In genomic region chr10:60073397-60073780, GRCh38 we compare ENCODE assay signal across 25 cellular contexts.
DNase-seq lines count a peak whose midpoint lies in the region; ATAC-seq, FAIRE-seq and TF ChIP-seq lines count a peak whose summit lies in the region.
"Had no signal": no experiment of that assay in that cellular context is flagged by ENCODE, and none has a peak within 500 bp of the region (broad histone marks: within the 10 kb centered on the region; RNA-seq: fewer than 3 reads in every experiment).

No MANE protein-coding gene starts in this region.

- TF ChIP-seq EP300 in K562 (IDR thresholded peaks at IDR 0.05; ENCODE audit: low read length): peak; percentile 83

- H3K36me3 ChIP-seq in K562 (ENCODE audit: control insufficient read depth, insufficient read depth, low read length) (0 out of 3 replicates have a peak, but pooled peaks cover 3% of the 10 kb centered on the region), left lung (peaks cover 0 to 4% of the 10 kb centered on the region in 2 donors), ascending aorta (no peaks in the 10 kb centered on the region), mesendoderm (ENCODE audit: control insufficient read depth, insufficient read depth, low read length) (no peaks in the 10 kb centered on the region)

- CTCF ChIA-PET in K562 (lab: Yijun Ruan, JAX; ENCODE audit: low intra/inter-chr PET ratio): interaction anchor here (0.6 kb wide), 1 partner anchor 201 kb away, joined by 3 read pairs; no protein-coding TSS in a partner anchor

- H3K27me3 ChIP-seq in K562 (ENCODE audit: control insufficient read depth in 2 of 2, insufficient read depth in 2 of 2, low read length in 2 of 2): no peaks in the 10 kb centered on the region
- no peaks in the 10 kb centered on the region for H3K27me3 ChIP-seq in left lung
- no peaks in the 10 kb centered on the region for H3K27me3 ChIP-seq in ascending aorta
- no peaks in the 10 kb centered on the region for H3K27me3 ChIP-seq in foreskin keratinocyte
- H3K27me3 ChIP-seq in mesendoderm (ENCODE audit: insufficient read depth, low read length, poor library complexity): no peaks in the 10 kb centered on the region

- no peak for FAIRE-seq in K562 (lab: Jason Lieb, UNC)
- FAIRE-seq: H54, HepG2 had no signal

- no TSS peak for BruUV-seq in K562 (replicated peaks; lab: Mats Ljungman, UMichigan)

- H3K4me1 ChIP-seq in K562 (replicated peaks in 1 of 2; ENCODE audit: control insufficient read depth in 2 of 2, insufficient read depth in 2 of 2, low read length in 2 of 2): peaks cover 0 to 42% of the 10 kb centered on the region in 2 experiments; a peak in 3 of 5 replicates
- H3K4me1 ChIP-seq in left lung: no peaks in the 10 kb centered on the region
- no peaks in the 10 kb centered on the region for H3K4me1 ChIP-seq in ascending aorta
- H3K4me1 ChIP-seq in foreskin keratinocyte: no peaks in the 10 kb centered on the region
- no peaks in the 10 kb centered on the region for H3K4me1 ChIP-seq in mesendoderm (ENCODE audit: control insufficient read depth, low read depth, low read length)

- H3K9me1 ChIP-seq in K562 (ENCODE audit: control insufficient read depth, insufficient read depth, low read length): no peaks in the 10 kb centered on the region

- POLR2A ChIA-PET in K562 (lab: Yijun Ruan, JAX): interaction anchor here (0.9 to 2.2 kb wide), 5 partner anchors 9 to 188 kb away, joined by 3 to 7 read pairs (median 3); no protein-coding TSS in a partner anchor

- TF ChIP-seq RAD21 in K562 (CRISPR knock-in tag; conservative IDR thresholded peaks at IDR 0.05 in 1 of 2, IDR thresholded peaks at IDR 0.05 in 1 of 2): no peak

- H3K56ac ChIP-seq in mesendoderm (ENCODE audit: low read length): no peak overlapping the region

- no peak overlapping the region for H3K4ac ChIP-seq in mesendoderm (ENCODE audit: low read depth, low read length)

- peak overlapping the region; percentile 72 for H3K4me2 ChIP-seq in K562 (ENCODE audit: insufficient read depth, low read length)
- H3K4me2 ChIP-seq in mesendoderm (ENCODE audit: low read length): no peak overlapping the region

- H4K8ac ChIP-seq in mesendoderm (ENCODE audit: low read depth, low read length): no peak overlapping the region

- peak; percentile 28 for DNase-seq in DMS53 (lab: John Stamatoyannopoulos, UW)
- DNase-seq in DMS53 treated with DMSO at 0.1 percent for 48 hours (lab: John Stamatoyannopoulos, UW; ENCODE audit: unreplicated experiment): no peak
- peak; percentile 54 to 85 (median 70) for DNase-seq in K562 (ENCODE audit: extremely low read depth in 1 of 4, low spot score in 3 of 4)
- DNase-seq in left lung: no peak
- no peak for DNase-seq in ascending aorta (ENCODE audit: low spot score in 2 of 2)
- DNase-seq in foreskin keratinocyte: no peak
- no peak for DNase-seq in mesendoderm
- DNase-seq: Caco-2; CD8-positive, alpha-beta T cell; Kasumi-1; NCI-H1105; NCI-H146; NCI-H1930; NCI-H446; NCI-H524 treated with DMSO at 0.1 percent for 48 hours; NCI-H774; NK-92 treated with Interleukin-12 subunit alpha and Interleukin-12 subunit beta, amount 100 ng/mL, for 24 hours; SHP77 had no signal

- intact Hi-C loops in K562 (cut with micrococcal nuclease): no loop called here
- intact Hi-C loops in left lung (cut with DNase I): no loop called here
- intact Hi-C loops in ascending aorta (cut with DNase I): no loop called here

- no peak for TF ChIP-seq POLR2A in K562 (conservative IDR thresholded peaks at IDR 0.05)

- H3K9me3 ChIP-seq in K562 (replicated peaks; ENCODE audit: control insufficient read depth, insufficient read depth, low read depth, low read length) (no peaks in the 10 kb centered on the region), left lung (no peaks in the 10 kb centered on the region), ascending aorta (no peaks in the 10 kb centered on the region)
- H3K9me3 ChIP-seq: Caco-2 had no signal

- H3K4me3 ChIP-seq in K562: no peak overlapping the region
- no peak overlapping the region for H3K4me3 ChIP-seq in left lung
- no peak overlapping the region for H3K4me3 ChIP-seq in ascending aorta
- H3K4me3 ChIP-seq in mesendoderm (ENCODE audit: low read length): no peak overlapping the region

- H4K20me1 ChIP-seq in K562 (replicated peaks; ENCODE audit: control insufficient read depth, insufficient read depth, low read length): no peaks in the 10 kb centered on the region

- H2BK120ac ChIP-seq in mesendoderm (ENCODE audit: low read depth, low read length): no peak overlapping the region

- no peak overlapping the region for H3K23ac ChIP-seq in mesendoderm (ENCODE audit: low read length)

- peak; percentile 89 for ATAC-seq in K562
- peak; percentile 84 for ATAC-seq in left lung
- no peak for ATAC-seq in foreskin keratinocyte
- no peak for ATAC-seq in HG02973 (IDR thresholded peaks at IDR 0.05; ENCODE audit: unreplicated experiment)
- ATAC-seq: CD8-positive, alpha-beta T cell; HepG2; Panc1 had no signal

- in situ Hi-C loops in K562 (cut with MboI): no loop called here

- no peak overlapping the region for H3K18ac ChIP-seq in mesendoderm (ENCODE audit: low read length)

- WGBS in K562 (ENCODE audit: insufficient coverage, low coverage, missing lambda C conversion rate): 1% methylated on average over 4 of the region's 4 CpGs
- WGBS in mesendoderm (ENCODE audit: extremely low coverage, insufficient coverage, low lambda C conversion rate): no CpG with 5 or more reads among the region's 4 CpGs

- H2BK15ac ChIP-seq in mesendoderm (replicated peaks; ENCODE audit: low read depth): no peak overlapping the region

- H3K9ac ChIP-seq in K562 (ENCODE audit: insufficient read depth in 1 of 2, low read depth in 2 of 2, low read length in 2 of 2) (peak overlapping the region in 1 of 2 experiments; percentile 62; a peak in 2 of 4 replicates), mesendoderm (ENCODE audit: low read length) (no peak overlapping the region)

- H3K27ac ChIP-seq in K562 (ENCODE audit: extremely low read depth, low read depth, low read length) (peak overlapping the region; percentile 74), left lung (no peak overlapping the region), ascending aorta (no peak overlapping the region), foreskin keratinocyte (no peak overlapping the region), mesendoderm (ENCODE audit: low read depth, low read length) (no peak overlapping the region)
- H3K27ac ChIP-seq: 22Rv1, C4-2B, RWPE1 had no signal

- no peak overlapping the region for H2BK5ac ChIP-seq in mesendoderm (ENCODE audit: low read length)

- no peak overlapping the region for H4K5ac ChIP-seq in mesendoderm (ENCODE audit: low read length)

- H2AK5ac ChIP-seq in mesendoderm (ENCODE audit: low read length): no peak overlapping the region

- no peaks in the 10 kb centered on the region for H3K79me1 ChIP-seq in mesendoderm (ENCODE audit: low read length)

- H2AFZ ChIP-seq in K562 (ENCODE audit: low read depth, low read length): peak overlapping the region; percentile 60

- H3K79me2 ChIP-seq in K562 (ENCODE audit: control insufficient read depth, insufficient read depth, low read length): no peaks in the 10 kb centered on the region
- no peaks in the 10 kb centered on the region for H3K79me2 ChIP-seq in mesendoderm (ENCODE audit: control insufficient read depth, insufficient read depth, low read length)

- TF ChIP-seq CTCF in K562 (IDR thresholded peaks at IDR 0.05 in 2 of 3, conservative IDR thresholded peaks at IDR 0.05 in 1 of 3; ENCODE audit: insufficient read depth in 2 of 3, low read depth in 1 of 3, low read length in 3 of 3) (no peak), left lung (IDR thresholded peaks at IDR 0.05) (no peak), ascending aorta (IDR thresholded peaks at IDR 0.05) (no peak), foreskin keratinocyte (conservative IDR thresholded peaks at IDR 0.05) (no peak)

TF ChIP-seq in K562, 482 proteins besides CTCF, POLR2A, EP300 and RAD21 (continues in another document):
- peak; percentile 43 for TF ChIP-seq HDAC3 (IDR thresholded peaks at IDR 0.05; ENCODE audit: borderline replicate concordance, partially characterized antibody)
- TF ChIP-seq THAP12 (CRISPR knock-in tag; IDR thresholded peaks at IDR 0.05): no peak
- TF ChIP-seq MCM2 (IDR thresholded peaks at IDR 0.05; ENCODE audit: low read depth): no peak
- no peak; the same call in 1 of the 2 replicates for TF ChIP-seq MECOM (CRISPR knock-in tag; IDR thresholded peaks at IDR 0.05)
- no peak for TF ChIP-seq JUNB (CRISPR knock-in tag; conservative IDR thresholded peaks at IDR 0.05)
- TF ChIP-seq NR2C1 (IDR thresholded peaks at IDR 0.05): no peak
- TF ChIP-seq NR2C1 (tag; IDR thresholded peaks at IDR 0.05): no peak
- TF ChIP-seq ZNF766 (CRISPR knock-in tag; conservative IDR thresholded peaks at IDR 0.05): 0 out of 2 replicates have a peak, but pooled peaks have one; percentile 3
- no peak for TF ChIP-seq ZNF551 (CRISPR knock-in tag; IDR thresholded peaks at IDR 0.05)
- TF ChIP-seq RFX1 (IDR thresholded peaks at IDR 0.05): peak; percentile 29; the same call in 1 of the 2 replicates

Comparison
In these comparisons a context has a peak if more than half of its experiments do, and no peak if none do; other contexts are left out.
1. DNase-seq: peak in DMS53 (single experiment) and K562 (4 of 4); none in DMS53 treated with DMSO at 0.1 percent for 48 hours (single experiment), left lung (0 of 2), ascending aorta (0 of 2), foreskin keratinocyte (0 of 2) and mesendoderm (single experiment).
2. ATAC-seq: peak in K562 (single experiment) and left lung (single experiment); none in foreskin keratinocyte (single experiment) and HG02973 (single experiment).